Comparison of ENCODE assay signal across 10 cellular contexts in genomic region chr14:75861161-75861621, GRCh38.
DNase-seq lines count a peak whose midpoint lies in the region; ATAC-seq and TF ChIP-seq lines count a peak whose summit lies in the region.
"Had no signal": no experiment of that assay in that cellular context is flagged by ENCODE, and none has a peak within 500 bp of the region (broad histone marks: within the 10 kb centered on the region; RNA-seq: fewer than 3 reads in every experiment).

No MANE protein-coding gene starts in this region.

- peak; percentile 41 for ATAC-seq in PC-3
- ATAC-seq in GM21447 (IDR thresholded peaks at IDR 0.05; ENCODE audit: unreplicated experiment): no peak

- no peaks in the 10 kb centered on the region for H3K79me2 ChIP-seq in PC-3 (ENCODE audit: low read length)
- no peaks in the 10 kb centered on the region for H3K79me2 ChIP-seq in osteoblast (ENCODE audit: insufficient read depth, low read length)

- H3K4me2 ChIP-seq in PC-3 (ENCODE audit: low read length) (peak overlapping the region; percentile 44), osteoblast (ENCODE audit: insufficient read depth, low read length) (peak overlapping the region; percentile 15)

- H3K4me3 ChIP-seq in PC-3 (ENCODE audit: low read length) (no peak overlapping the region), fibroblast of pulmonary artery (replicated peaks; ENCODE audit: low read depth, low read length) (no peak overlapping the region), osteoblast (ENCODE audit: insufficient read depth, low read length) (no peak overlapping the region)
- H3K4me3 ChIP-seq: ascending aorta had no signal

- H3K9ac ChIP-seq in PC-3 (ENCODE audit: low read length): peak overlapping the region; percentile 43

- H3K27me3 ChIP-seq in PC-3 (ENCODE audit: low read length) (no peaks in the 10 kb centered on the region), osteoblast (ENCODE audit: insufficient read depth, low read length) (no peaks in the 10 kb centered on the region)
- H3K27me3 ChIP-seq: ascending aorta had no signal

- H4K20me1 ChIP-seq in PC-3 (ENCODE audit: low read length): no peaks in the 10 kb centered on the region
- no peaks in the 10 kb centered on the region for H4K20me1 ChIP-seq in osteoblast (ENCODE audit: insufficient read depth, low read length)

- POLR2A ChIA-PET in PC-3 (lab: Charles Lee; ENCODE audit: unreplicated experiment): interaction anchor here (0.7 kb wide), 1 partner anchor 149 kb away, joined by 3 read pairs; no protein-coding TSS in a partner anchor
- POLR2A ChIA-PET in HEK293T (lab: Yijun Ruan, JAX): interaction anchor here (1.6 kb wide), 1 partner anchor 8 kb away, joined by 4 read pairs; no protein-coding TSS in a partner anchor

- CTCF ChIA-PET in PC-3 (lab: Charles Lee) (no interaction called here), HEK293T (lab: Yijun Ruan, JAX) (interaction anchor here (0.5 to 1.1 kb wide), 3 partner anchors 30 to 121 kb away, joined by 3 read pairs; no protein-coding TSS in a partner anchor)

- H3K27ac ChIP-seq in PC-3 (ENCODE audit: low read length) (peak overlapping the region; percentile 79), osteoblast (ENCODE audit: low read depth, low read length) (peak overlapping the region; percentile 79)
- H3K27ac ChIP-seq: ascending aorta had no signal

- H3F3A ChIP-seq in PC-3 (ENCODE audit: low read length, unreplicated experiment): peaks cover 7% of the 10 kb centered on the region

- H3K9me3 ChIP-seq in PC-3 (ENCODE audit: low read length) (no peaks in the 10 kb centered on the region), osteoblast (ENCODE audit: low read depth, low read length) (no peaks in the 10 kb centered on the region)
- H3K9me3 ChIP-seq: ascending aorta had no signal

- DNase-seq in GM03348 (ENCODE audit: low spot score) (peak; percentile 51), PC-3 (peak; percentile 56), fibroblast of pulmonary artery (ENCODE audit: low read depth) (peak; percentile 92), osteoblast (ENCODE audit: insufficient read length, low spot score, missing footprints) (peak; percentile 3), NCI-H187 (lab: John Stamatoyannopoulos, UW) (no peak), HEK293T (ENCODE audit: extremely low spot score) (no peak)
- no peak for DNase-seq in effector CD8-positive, alpha-beta T cell (lab: John Stamatoyannopoulos, UW)
- DNase-seq: activated CD4-positive, alpha-beta T cell treated with anti-CD3 and anti-CD28 coated beads for 1 hour had no signal

- TF ChIP-seq CTCF in PC-3 (conservative IDR thresholded peaks at IDR 0.05; ENCODE audit: low read depth, low read length) (no peak), fibroblast of pulmonary artery (IDR thresholded peaks at IDR 0.05; ENCODE audit: low read length, missing control alignments) (no peak), osteoblast (IDR thresholded peaks at IDR 0.05; ENCODE audit: extremely low read depth, low read depth, low read length) (no peak)

- BruUV-seq in PC-3 (replicated peaks; lab: Mats Ljungman, UMichigan): no TSS peak

- H3K4me1 ChIP-seq in PC-3 (ENCODE audit: insufficient read depth, low read length) (peaks cover 51% of the 10 kb centered on the region), osteoblast (ENCODE audit: insufficient read depth, low read length) (peaks cover 43% of the 10 kb centered on the region)

- intact Hi-C loops in PC-3 (cut with micrococcal nuclease): no loop called here

- H3K36me3 ChIP-seq in PC-3 (ENCODE audit: low read depth, low read length) (no peaks in the 10 kb centered on the region), osteoblast (ENCODE audit: insufficient read depth, low read length) (no peaks in the 10 kb centered on the region)
- H3K36me3 ChIP-seq: ascending aorta had no signal

- H3K9me2 ChIP-seq in PC-3 (replicated peaks; ENCODE audit: low read length): no peaks in the 10 kb centered on the region

- H2AFZ ChIP-seq in PC-3 (ENCODE audit: low read length): no peak overlapping the region; the same call in 1 of the 2 replicates
- H2AFZ ChIP-seq in osteoblast (ENCODE audit: low read length): peak overlapping the region; percentile 42

TF ChIP-seq in HEK293T, 16 proteins besides CTCF, POLR2A, EP300 and RAD21:
- TF ChIP-seq LEF1 (IDR thresholded peaks at IDR 0.05; ENCODE audit: borderline replicate concordance) (no peak), SP1 (IDR thresholded peaks at IDR 0.05) (no peak), TARDBP (IDR thresholded peaks at IDR 0.05) (no peak), SUZ12 (IDR thresholded peaks at IDR 0.05) (no peak), L3MBTL2 (conservative IDR thresholded peaks at IDR 0.05) (no peak), ELF4 (IDR thresholded peaks at IDR 0.05) (no peak), HDGF (IDR thresholded peaks at IDR 0.05; ENCODE audit: borderline replicate concordance) (no peak), FOXK2 (IDR thresholded peaks at IDR 0.05) (no peak), ARNT (IDR thresholded peaks at IDR 0.05) (no peak), NFRKB (IDR thresholded peaks at IDR 0.05) (no peak), CTBP1 (IDR thresholded peaks at IDR 0.05; ENCODE audit: borderline replicate concordance) (no peak), PKNOX1 (IDR thresholded peaks at IDR 0.05) (no peak), FOXA1 (IDR thresholded peaks at IDR 0.05) (no peak)

Comparison
In these comparisons a context has a peak if more than half of its experiments do, and no peak if none do; other contexts are left out.
1. DNase-seq: peak in GM03348 (single experiment), PC-3 (single experiment), fibroblast of pulmonary artery (single experiment) and osteoblast (single experiment); none in NCI-H187 (0 of 2), effector CD8-positive, alpha-beta T cell (single experiment) and HEK293T (single experiment).